1 cellular context compared by ENCODE assay signal in genomic region chr1:172991674-172992400, GRCh38.
TF ChIP-seq lines count a peak whose summit lies in the region.

No MANE protein-coding gene starts in this region.

TF ChIP-seq in HCT116, 20 proteins besides CTCF, POLR2A, EP300 and RAD21 (continued from another document):
- no peak for TF ChIP-seq YY1 (IDR thresholded peaks at IDR 0.05; ENCODE audit: extremely low read depth, insufficient replicate concordance, low read depth, low read length)
- TF ChIP-seq REST (IDR thresholded peaks at IDR 0.05; ENCODE audit: low read depth) = no peak
- TF ChIP-seq EZH2 (IDR thresholded peaks at IDR 0.05) = no peak
- TF ChIP-seq FOSL1 (IDR thresholded peaks at IDR 0.05; ENCODE audit: low read depth) = no peak
